Comparison of ENCODE assay signal across 16 cellular contexts in the genomic region with DNA sequence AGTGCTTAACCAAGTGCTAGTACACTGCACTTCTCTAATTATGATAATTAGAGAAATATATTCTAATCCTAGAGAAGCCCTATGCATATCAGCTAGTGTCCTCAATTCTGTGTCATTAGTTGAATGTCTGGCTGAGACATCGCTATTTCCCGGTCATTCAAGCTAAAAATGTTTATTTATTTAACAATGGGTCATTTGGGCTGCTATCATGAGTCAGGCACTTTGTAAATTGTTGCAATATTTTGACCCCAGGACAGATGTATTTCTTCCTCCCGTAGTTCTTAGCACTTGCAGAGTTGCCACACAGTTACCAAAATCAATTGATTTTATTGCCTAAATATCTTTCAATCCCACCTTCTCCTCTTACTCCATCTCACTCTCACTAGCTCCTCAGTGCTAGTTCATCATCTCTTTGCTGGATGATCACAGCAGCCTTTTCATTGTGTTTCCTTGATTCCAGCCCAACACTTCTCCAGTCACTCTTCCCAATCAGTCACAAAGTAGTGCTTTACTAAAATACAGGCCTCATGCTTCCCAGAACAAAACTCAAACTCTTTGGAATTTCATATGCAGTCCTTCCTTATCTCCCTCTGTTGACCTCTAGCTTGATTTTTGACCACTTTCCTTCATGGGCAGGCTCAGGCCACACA.
DNase-seq lines count a peak whose midpoint lies in the region; ATAC-seq and TF ChIP-seq lines count a peak whose summit lies in the region.
"Had no signal": no experiment of that assay in that cellular context is flagged by ENCODE, and none has a peak within 500 bp of the region (broad histone marks: within the 10 kb centered on the region; RNA-seq: fewer than 3 reads in every experiment).

No MANE protein-coding gene starts in this region.

- no peaks in the 10 kb centered on the region for H3K36me3 Mint-ChIP-seq in activated naive CD8-positive, alpha-beta T cell treated with anti-CD3 and anti-CD28 coated beads, Interleukin-2, amount 50 U/mL, for 24 hours (ENCODE audit: low read depth)

- H3K9me3 Mint-ChIP-seq in activated naive CD8-positive, alpha-beta T cell treated with anti-CD3 and anti-CD28 coated beads, Interleukin-2, amount 50 U/mL, for 24 hours = peaks cover 8% of the 10 kb centered on the region

- H3K27ac Mint-ChIP-seq in activated naive CD8-positive, alpha-beta T cell treated with anti-CD3 and anti-CD28 coated beads, Interleukin-2, amount 50 U/mL, for 24 hours = no peak overlapping the region
- H3K27ac Mint-ChIP-seq: IgD-negative memory B cell had no signal

- no peak overlapping the region for H3K4me3 Mint-ChIP-seq in activated naive CD8-positive, alpha-beta T cell treated with anti-CD3 and anti-CD28 coated beads, Interleukin-2, amount 50 U/mL, for 24 hours
- H3K4me3 Mint-ChIP-seq: IgD-negative memory B cell had no signal

- no peak overlapping the region for H3K4me3 ChIP-seq in cardiac fibroblast (replicated peaks in 1 of 2; ENCODE audit: low read depth in 2 of 2, low read length in 2 of 2)

- no peak for ATAC-seq in activated naive CD8-positive, alpha-beta T cell treated with anti-CD3 and anti-CD28 coated beads, Interleukin-2, amount 50 U/mL, for 24 hours

- peak; percentile 70 for DNase-seq in AG08395 (ENCODE audit: low spot score)
- DNase-seq in HT1080 (ENCODE audit: low read depth) = peak; percentile 14
- peak; percentile 46 to 91 for DNase-seq in cardiac fibroblast (ENCODE audit: low read depth in 2 of 2)
- DNase-seq in kidney tubule cell (ENCODE audit: low spot score) = peak; percentile 50
- no peak for DNase-seq in erythroblast (lab: John Stamatoyannopoulos, UW)
- DNase-seq in NCI-H510A treated with DMSO at 0.1 percent for 48 hours (lab: John Stamatoyannopoulos, UW) = no peak
- no peak for DNase-seq in activated naive CD8-positive, alpha-beta T cell treated with anti-CD3 and anti-CD28 coated beads, Interleukin-2, amount 50 U/mL, for 24 hours
- no peak for DNase-seq in activated gamma-delta T cell treated with Interleukin-2 at 50 U/mL for 16 hours
- DNase-seq: activated CD4-positive, alpha-beta T cell treated with anti-CD3 and anti-CD28 coated beads, Interleukin-2, amount 50 U/mL, for 48 hours; DMS153; effector CD4-positive, alpha-beta T cell; NCI-H1417; NCI-H345; posterior cingulate gyrus; T-helper 9 cell had no signal

- H3K27me3 Mint-ChIP-seq in activated naive CD8-positive, alpha-beta T cell treated with anti-CD3 and anti-CD28 coated beads, Interleukin-2, amount 50 U/mL, for 24 hours = peaks cover 3% of the 10 kb centered on the region
- H3K27me3 Mint-ChIP-seq: IgD-negative memory B cell had no signal

- TF ChIP-seq POLR2A in erythroblast (IDR thresholded peaks at IDR 0.05; ENCODE audit: low read length) = no peak

- H3K4me1 Mint-ChIP-seq in activated naive CD8-positive, alpha-beta T cell treated with anti-CD3 and anti-CD28 coated beads, Interleukin-2, amount 50 U/mL, for 24 hours = no peaks in the 10 kb centered on the region
- H3K4me1 Mint-ChIP-seq: IgD-negative memory B cell had no signal

- no peak for TF ChIP-seq CTCF in cardiac fibroblast (IDR thresholded peaks at IDR 0.05; ENCODE audit: low read depth, low read length)

Comparison
In these comparisons a context has a peak if more than half of its experiments do, and no peak if none do; other contexts are left out.
1. DNase-seq: peak in AG08395 (single experiment), HT1080 (single experiment), cardiac fibroblast (2 of 2) and kidney tubule cell (single experiment); none in erythroblast (0 of 2), NCI-H510A treated with DMSO at 0.1 percent for 48 hours (single experiment), activated naive CD8-positive, alpha-beta T cell treated with anti-CD3 and anti-CD28 coated beads, Interleukin-2, amount 50 U/mL, for 24 hours (single experiment) and activated gamma-delta T cell treated with Interleukin-2 at 50 U/mL for 16 hours (single experiment).